19 cellular contexts compared by ENCODE assay signal in the genomic region with DNA sequence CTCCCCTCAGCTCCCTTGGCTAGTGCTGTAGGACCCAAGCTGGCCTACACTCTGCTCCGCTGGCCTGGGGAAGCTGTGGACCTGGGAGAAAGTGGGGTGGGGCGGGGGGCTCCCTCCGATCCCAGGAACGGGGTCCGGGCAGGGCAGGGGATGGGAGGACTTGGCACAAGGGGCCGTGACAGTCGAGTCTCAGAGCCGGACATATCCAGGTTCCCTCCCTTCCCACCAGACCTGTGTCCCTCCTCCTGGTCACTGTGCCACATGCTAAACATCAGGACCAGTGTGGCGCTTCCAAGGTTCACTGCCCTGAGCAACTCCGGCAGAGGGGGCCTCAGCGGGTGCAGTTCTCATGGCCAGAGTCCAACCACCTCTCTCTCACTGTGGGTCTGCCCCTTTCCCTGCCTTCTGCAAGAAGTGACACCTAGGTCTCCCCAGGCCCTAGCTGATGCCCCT. TPM values are rescaled to one million over a fixed set of nuclear protein-coding genes. Genes with fewer than 3 reads are reported as not detected.
DNase-seq lines count a peak whose midpoint lies in the region; ATAC-seq, FAIRE-seq and TF ChIP-seq lines count a peak whose summit lies in the region.
"Had no signal": no experiment of that assay in that cellular context is flagged by ENCODE, and none has a peak within 500 bp of the region (broad histone marks: within the 10 kb centered on the region; RNA-seq: fewer than 3 reads in every experiment).

No MANE protein-coding gene starts in this region.

- WGBS in small intestine, 3 donors, result 61 to 69% (median 67%) methylated on average over 9 to 11 of the region's 11 CpGs

- peak overlapping the region; percentile 60 for H3K27ac Mint-ChIP-seq in memory B cell
- H3K27ac Mint-ChIP-seq: activated CD8-positive, alpha-beta T cell treated with anti-CD3 and anti-CD28 coated beads for 36 hours; activated naive CD4-positive, alpha-beta T cell treated with anti-CD3 and anti-CD28 coated beads, Interleukin-2, amount 10 ng/mL, durations not matched to agents 7 days and 5 days had no signal

- peak overlapping the region; percentile 61 for H3K4me3 Mint-ChIP-seq in memory B cell

- H3K9me3 ChIP-seq in ascending aorta, result no peaks in the 10 kb centered on the region
- H3K9me3 ChIP-seq in gastrocnemius medialis, result no peaks in the 10 kb centered on the region
- no peaks in the 10 kb centered on the region for H3K9me3 ChIP-seq in small intestine (ENCODE audit: control insufficient read depth, low read depth)
- H3K9me3 ChIP-seq: suprapubic skin had no signal

- peak; percentile 2 for DNase-seq in D341Med (ENCODE audit: low spot score)
- no peak for DNase-seq in ascending aorta (ENCODE audit: low spot score in 2 of 2)
- no peak for DNase-seq in memory B cell (ENCODE audit: low spot score in 2 of 2)
- no peak for DNase-seq in gastrocnemius medialis
- DNase-seq in small intestine, result no peak
- DNase-seq: DMS 273 treated with DMSO at 0.1 percent for 48 hours, NCI-H1417 treated with DMSO at 0.1 percent for 48 hours, NCI-H510A treated with DMSO at 0.1 percent for 48 hours had no signal

- H3K36me3 ChIP-seq in ascending aorta (peaks cover 0 to 2% of the 10 kb centered on the region in 2 donors), gastrocnemius medialis (no peaks in the 10 kb centered on the region), small intestine (ENCODE audit: control insufficient read depth in 2 of 2, insufficient read depth in 2 of 2, low read length in 2 of 2) (no peaks in the 10 kb centered on the region)

- ATAC-seq in memory B cell (ENCODE audit: low read depth), result no peak
- ATAC-seq in gastrocnemius medialis, result no peak
- no peak for ATAC-seq in GM21723 (IDR thresholded peaks at IDR 0.05; ENCODE audit: unreplicated experiment)
- ATAC-seq in HG02870 (IDR thresholded peaks at IDR 0.05; ENCODE audit: unreplicated experiment), result no peak
- no peak for ATAC-seq in GM21381 (IDR thresholded peaks at IDR 0.05; ENCODE audit: unreplicated experiment)
- ATAC-seq: activated CD8-positive, alpha-beta T cell treated with anti-CD3 and anti-CD28 coated beads for 36 hours; esophagus mucosa had no signal

- H3K4me1 ChIP-seq in ascending aorta (peaks cover 21 to 27% of the 10 kb centered on the region in 2 donors), gastrocnemius medialis (peaks cover 5 to 78% of the 10 kb centered on the region in 2 donors), small intestine (ENCODE audit: control insufficient read depth in 2 of 2, insufficient read depth in 1 of 2, low read depth in 1 of 2, low read length in 1 of 2) (peaks cover 0 to 2% of the 10 kb centered on the region in 2 donors)

- H3K36me3 Mint-ChIP-seq in memory B cell, result no peaks in the 10 kb centered on the region
- H3K36me3 Mint-ChIP-seq: activated naive CD4-positive, alpha-beta T cell treated with anti-CD3 and anti-CD28 coated beads, Interleukin-2, amount 10 ng/mL, durations not matched to agents 7 days and 5 days had no signal

- H3K4me1 Mint-ChIP-seq in memory B cell, result peaks cover 15% of the 10 kb centered on the region

- no peak for TF ChIP-seq POLR2A in gastrocnemius medialis (IDR thresholded peaks at IDR 0.05)

- peaks cover 5% of the 10 kb centered on the region for H3K27me3 Mint-ChIP-seq in memory B cell
- H3K27me3 Mint-ChIP-seq: activated CD8-positive, alpha-beta T cell treated with anti-CD3 and anti-CD28 coated beads for 36 hours had no signal

- H3K9me3 Mint-ChIP-seq in memory B cell, result no peaks in the 10 kb centered on the region
- H3K9me3 Mint-ChIP-seq: activated CD8-positive, alpha-beta T cell treated with anti-CD3 and anti-CD28 coated beads for 36 hours; activated naive CD4-positive, alpha-beta T cell treated with anti-CD3 and anti-CD28 coated beads, Interleukin-2, amount 10 ng/mL, durations not matched to agents 7 days and 5 days had no signal

- intact Hi-C loops in ascending aorta (cut with DNase I), result loop anchor here (5.0 to 10.0 kb wide), 7 partner anchors 88 to 1063 kb away; partner anchors contain the start of genes CTSD and RNH1
- intact Hi-C loops in gastrocnemius medialis (cut with DNase I; ENCODE audit: low total_unique reads), result loop anchor here (5.0 kb wide), 1 partner anchor 258 kb away; no protein-coding TSS in a partner anchor

- TF ChIP-seq CTCF in ascending aorta (IDR thresholded peaks at IDR 0.05) (no peak), gastrocnemius medialis (IDR thresholded peaks at IDR 0.05 in 4 of 5, conservative IDR thresholded peaks at IDR 0.05 in 1 of 5) (no peak)

- in situ Hi-C loops in gastrocnemius medialis (cut with MboI; ENCODE audit: low sequenced_read_pairs in 4 of 4), result no loop called here

- H3K4me3 ChIP-seq in ascending aorta, result peak overlapping the region; percentile 51 to 93
- H3K4me3 ChIP-seq in gastrocnemius medialis, result no peak overlapping the region
- H3K4me3 ChIP-seq in small intestine (ENCODE audit: low read depth in 1 of 2, low read length in 2 of 2), result no peak overlapping the region

- H3K27me3 ChIP-seq in ascending aorta (no peaks in the 10 kb centered on the region), gastrocnemius medialis (no peaks in the 10 kb centered on the region), small intestine (ENCODE audit: control insufficient read depth in 2 of 2, insufficient read depth in 2 of 2, low read length in 2 of 2) (no peaks in the 10 kb centered on the region)

- H3K27ac ChIP-seq in ascending aorta (peak overlapping the region in 1 of 2 donors; percentile 77), gastrocnemius medialis (peak overlapping the region in 3 of 4 donors; percentile 83 to 91 (median 86)), small intestine (ENCODE audit: low read depth in 1 of 2, low read length in 1 of 2) (no peak overlapping the region)
- H3K27ac ChIP-seq: suprapubic skin had no signal

- FAIRE-seq in small intestine (lab: Jason Lieb, UNC), result no peak
- FAIRE-seq: RCC 7860 had no signal

RNA-seq across cellular contexts. Expression of gene DUSP8, which starts 2.0 kb away (rescaled TPM):
- total RNA-seq in ascending aorta, result 27.0 TPM
- total RNA-seq in gastrocnemius medialis, result 10 to 100 TPM in 1 of 4 donors, 1 to 10 TPM in 3; 2.6 to 25.9 (median 6.3) TPM
- polyA plus RNA-seq in small intestine, result 1 to 10 TPM; 3.1 to 8.1 (median 6.0) TPM

RNA-seq across cellular contexts. Expression of gene KRTAP5-1, which starts 15.1 kb away (rescaled TPM):
- not detected for total RNA-seq in ascending aorta
- total RNA-seq in gastrocnemius medialis, result not detected
- not detected for polyA plus RNA-seq in small intestine
- total RNA-seq: activated CD8-positive, alpha-beta T cell treated with anti-CD3 and anti-CD28 coated beads for 36 hours; cerebellum; esophagus mucosa; mesenteric fat pad; T-helper 2 cell treated with Interferon-gamma antibody and Interleukin-4, amounts not matched to agents 100 ng/mL and 5 ng/mL, for 36 hours had no signal

RNA-seq across cellular contexts. Expression of gene KRTAP5-2, which starts 28.1 kb away (rescaled TPM):
- not detected for total RNA-seq in ascending aorta
- total RNA-seq in gastrocnemius medialis, result not detected
- under 1 TPM in 1 of 3 donors, not detected in 2; 0.07 TPM for polyA plus RNA-seq in small intestine
- total RNA-seq: activated CD8-positive, alpha-beta T cell treated with anti-CD3 and anti-CD28 coated beads for 36 hours; cerebellum; esophagus mucosa; mesenteric fat pad; T-helper 2 cell treated with Interferon-gamma antibody and Interleukin-4, amounts not matched to agents 100 ng/mL and 5 ng/mL, for 36 hours had no signal

RNA-seq across cellular contexts. Expression of gene KRTAP5-3, which starts 38.2 kb away (rescaled TPM):
- total RNA-seq in ascending aorta, result not detected
- not detected for total RNA-seq in gastrocnemius medialis
- polyA plus RNA-seq in small intestine, result not detected
- total RNA-seq: activated CD8-positive, alpha-beta T cell treated with anti-CD3 and anti-CD28 coated beads for 36 hours; cerebellum; esophagus mucosa; mesenteric fat pad; T-helper 2 cell treated with Interferon-gamma antibody and Interleukin-4, amounts not matched to agents 100 ng/mL and 5 ng/mL, for 36 hours had no signal

RNA-seq across cellular contexts. Expression of gene KRTAP5-4, which starts 51.9 kb away (rescaled TPM):
- total RNA-seq in ascending aorta, result not detected
- not detected for total RNA-seq in gastrocnemius medialis
- polyA plus RNA-seq in small intestine, result not detected
- total RNA-seq: activated CD8-positive, alpha-beta T cell treated with anti-CD3 and anti-CD28 coated beads for 36 hours; cerebellum; esophagus mucosa; mesenteric fat pad; T-helper 2 cell treated with Interferon-gamma antibody and Interleukin-4, amounts not matched to agents 100 ng/mL and 5 ng/mL, for 36 hours had no signal

Comparison
In these comparisons a context has a peak if more than half of its experiments do, and no peak if none do; other contexts are left out.
1. H3K27ac ChIP-seq: peak in gastrocnemius medialis (3 of 4); none in small intestine (0 of 2).
2. H3K4me3 ChIP-seq: peak in ascending aorta (2 of 2); none in gastrocnemius medialis (0 of 4) and small intestine (0 of 2).